ENCODE assay signal across 8 cellular contexts in genomic region chr2:101684313-101684712, GRCh38.
"Had no signal": no experiment of that assay in that cellular context is flagged by ENCODE, and none has a peak within 500 bp of the region (broad histone marks: within the 10 kb centered on the region; RNA-seq: fewer than 3 reads in every experiment).

No MANE protein-coding gene starts in this region.

- H3K9me3 ChIP-seq: HAP-1 had no signal

- H3K4me3 ChIP-seq: HAP-1 had no signal

- FAIRE-seq: HTR-8/SVneo had no signal

- DNase-seq: GOT3, H7, HFFc6, IMR-90, KBM-7 had no signal

- H3K36me3 ChIP-seq: HAP-1 had no signal

- H3K4me1 ChIP-seq: HAP-1 had no signal

- ATAC-seq: HCT116 had no signal

- H3K27ac Mint-ChIP-seq: HFFc6 had no signal

- H3K4me3 Mint-ChIP-seq: HFFc6 had no signal
